In the genomic region with DNA sequence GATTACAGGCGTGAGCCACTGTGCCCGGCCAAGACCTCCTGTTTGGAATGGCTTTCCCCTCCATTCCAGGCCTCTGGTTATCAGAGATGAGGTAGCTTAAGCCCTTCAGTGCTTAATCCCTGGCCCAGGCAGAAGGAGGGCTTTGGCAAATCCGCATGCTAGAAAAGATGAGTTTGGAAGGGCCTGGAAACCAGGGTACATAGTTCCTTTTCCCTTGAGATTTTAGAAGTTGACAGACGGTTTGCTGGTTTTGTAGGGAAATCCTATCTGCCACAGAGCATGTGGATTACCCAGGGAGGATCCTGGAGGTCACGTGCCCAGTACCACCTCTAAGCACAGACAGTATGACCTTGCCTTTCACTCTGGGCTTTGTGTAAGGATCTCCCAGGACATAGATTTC, we compare ENCODE assay signal across 1 cellular context.
TF ChIP-seq lines count a peak whose summit lies in the region.

No MANE protein-coding gene starts in this region.

TF ChIP-seq in H1, 55 proteins besides CTCF, POLR2A, EP300 and RAD21:
- TF ChIP-seq CHD1 (IDR thresholded peaks at IDR 0.05; ENCODE audit: low read depth, low read length): no peak
- no peak for TF ChIP-seq JUND (IDR thresholded peaks at IDR 0.05; ENCODE audit: low read length)
- TF ChIP-seq CBX8 (IDR thresholded peaks at IDR 0.05; ENCODE audit: borderline replicate concordance, low read depth, low read length): no peak
- no peak for TF ChIP-seq CHD2 (IDR thresholded peaks at IDR 0.05; ENCODE audit: low read length)
- TF ChIP-seq, protein P1, sequence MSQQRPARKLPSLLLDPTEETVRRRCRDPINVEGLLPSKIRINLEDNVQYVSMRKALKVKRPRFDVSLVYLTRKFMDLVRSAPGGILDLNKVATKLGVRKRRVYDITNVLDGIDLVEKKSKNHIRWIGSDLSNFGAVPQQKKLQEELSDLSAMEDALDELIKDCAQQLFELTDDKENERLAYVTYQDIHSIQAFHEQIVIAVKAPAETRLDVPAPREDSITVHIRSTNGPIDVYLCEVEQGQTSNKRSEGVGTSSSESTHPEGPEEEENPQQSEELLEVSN (IDR thresholded peaks at IDR 0.05): no peak
- no peak for TF ChIP-seq BCL11A (IDR thresholded peaks at IDR 0.05; ENCODE audit: low read depth in 2 of 2, low read length in 2 of 2)
- no peak for TF ChIP-seq YY1 (IDR thresholded peaks at IDR 0.05; ENCODE audit: low read depth, low read length)
- no peak for TF ChIP-seq SP1 (IDR thresholded peaks at IDR 0.05; ENCODE audit: low read depth, low read length)
- TF ChIP-seq TCF12 (IDR thresholded peaks at IDR 0.05; ENCODE audit: low read depth, low read length): no peak
- no peak for TF ChIP-seq CREB1 (IDR thresholded peaks at IDR 0.05)
- no peak for TF ChIP-seq RNF2 (IDR thresholded peaks at IDR 0.05; ENCODE audit: borderline replicate concordance, low read depth, low read length, missing control alignments, poor library complexity, severe bottlenecking)
- TF ChIP-seq, protein P2, sequence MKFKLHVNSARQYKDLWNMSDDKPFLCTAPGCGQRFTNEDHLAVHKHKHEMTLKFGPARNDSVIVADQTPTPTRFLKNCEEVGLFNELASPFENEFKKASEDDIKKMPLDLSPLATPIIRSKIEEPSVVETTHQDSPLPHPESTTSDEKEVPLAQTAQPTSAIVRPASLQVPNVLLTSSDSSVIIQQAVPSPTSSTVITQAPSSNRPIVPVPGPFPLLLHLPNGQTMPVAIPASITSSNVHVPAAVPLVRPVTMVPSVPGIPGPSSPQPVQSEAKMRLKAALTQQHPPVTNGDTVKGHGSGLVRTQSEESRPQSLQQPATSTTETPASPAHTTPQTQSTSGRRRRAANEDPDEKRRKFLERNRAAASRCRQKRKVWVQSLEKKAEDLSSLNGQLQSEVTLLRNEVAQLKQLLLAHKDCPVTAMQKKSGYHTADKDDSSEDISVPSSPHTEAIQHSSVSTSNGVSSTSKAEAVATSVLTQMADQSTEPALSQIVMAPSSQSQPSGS (IDR thresholded peaks at IDR 0.05; ENCODE audit: low read length): no peak
- no peak for TF ChIP-seq CEBPB (IDR thresholded peaks at IDR 0.05; ENCODE audit: low read depth, low read length)
- TF ChIP-seq TAF1 (IDR thresholded peaks at IDR 0.05; ENCODE audit: low read depth, low read length): no peak
- TF ChIP-seq TAF7 (optimal IDR thresholded peaks at IDR 0.05; ENCODE audit: borderline replicate concordance, low read depth, low read length): no peak
- TF ChIP-seq CTBP2 (IDR thresholded peaks at IDR 0.05; ENCODE audit: borderline replicate concordance, insufficient read depth, insufficient read length, low read length): no peak
- TF ChIP-seq RXRA (IDR thresholded peaks at IDR 0.05; ENCODE audit: insufficient read depth, low read depth, low read length): no peak
- TF ChIP-seq GABPA (IDR thresholded peaks at IDR 0.05; ENCODE audit: borderline replicate concordance, insufficient read depth, low read length): no peak
